27 cellular contexts compared by ENCODE assay signal in genomic region chr5:43174586-43174985, GRCh38. TPM values are rescaled to one million over a fixed set of nuclear protein-coding genes. Genes with fewer than 3 reads are reported as not detected.
"Had no signal": no experiment of that assay in that cellular context is flagged by ENCODE, and none has a peak within 500 bp of the region (broad histone marks: within the 10 kb centered on the region; RNA-seq: fewer than 3 reads in every experiment).

No MANE protein-coding gene starts in this region.

- H3K27ac Mint-ChIP-seq: activated B cell treated with CpG ODN at 0.5 μM for 24 hours; activated naive CD4-positive, alpha-beta T cell treated with anti-CD3 and anti-CD28 coated beads for 36 hours; activated T-cell treated with anti-CD3 and anti-CD28 coated beads, Interleukin-2, amount 50 U/mL, for 72 hours; progenitor cell of endocrine pancreas; T-cell; T-helper 2 cell treated with Interferon-gamma antibody and Interleukin-4, amounts not matched to agents 5 μg/mL and 100 μg/mL, for 36 hours had no signal

- DNase-seq: activated B cell treated with CpG ODN at 0.5 μM for 24 hours; activated CD4-positive, alpha-beta T cell treated with anti-CD3 and anti-CD28 coated beads, Interleukin-2, amount 50 U/mL, for 1 hour; activated effector memory CD4-positive, alpha-beta T cell treated with anti-CD3 and anti-CD28 coated beads, Interleukin-2, amount 50 U/mL, for 16 hours; activated naive CD4-positive, alpha-beta T cell treated with anti-CD3 and anti-CD28 coated beads for 36 hours; activated T-cell treated with anti-CD3 and anti-CD28 coated beads for 4 hours; activated T-cell treated with anti-CD3 and anti-CD28 coated beads, Interleukin-2, amount 50 U/mL, for 72 hours; amniotic stem cell; brain microvascular endothelial cell; foreskin fibroblast; head of caudate nucleus; hippocampal formation; kidney; naive thymus-derived CD8-positive, alpha-beta T cell; stimulated activated CD4-positive, alpha-beta T cell treated with anti-CD3 and anti-CD28 coated beads, Interleukin-12 subunit alpha, Interleukin-12 subunit beta, amount 100 ng/mL, for 4 hours; stimulated activated CD4-positive, alpha-beta T cell treated with anti-CD3 and anti-CD28 coated beads, Interleukin-4, amount 100 ng/mL, for 1 hour; stimulated activated naive CD8-positive, alpha-beta T cell treated with anti-CD3 and anti-CD28 coated beads, Interleukin-15, Interleukin-2, amounts not matched to agents 100 U/mL and 50 U/mL, for 24 hours; T-cell; testis; trophoblast cell had no signal

- H3K4me1 Mint-ChIP-seq: activated B cell treated with CpG ODN at 0.5 μM for 24 hours had no signal

- H3K4me1 ChIP-seq: testis, vagina had no signal

- ATAC-seq: activated T-cell treated with anti-CD3 and anti-CD28 coated beads, Interleukin-2, amount 50 U/mL, for 72 hours; esophagus mucosa; naive thymus-derived CD8-positive, alpha-beta T cell; sciatic nerve; stimulated activated naive CD8-positive, alpha-beta T cell treated with anti-CD3 and anti-CD28 coated beads, Interleukin-15, Interleukin-2, amounts not matched to agents 100 U/mL and 50 U/mL, for 24 hours; T-cell had no signal

- H3K27me3 Mint-ChIP-seq: activated B cell treated with CpG ODN at 0.5 μM for 24 hours; naive thymus-derived CD8-positive, alpha-beta T cell; progenitor cell of endocrine pancreas; T-cell had no signal

- H3K27me3 ChIP-seq: brain microvascular endothelial cell, testis, vagina had no signal

- H3K9me3 ChIP-seq: testis, vagina had no signal

- H3K9me3 Mint-ChIP-seq: activated B cell treated with CpG ODN at 0.5 μM for 24 hours; activated naive CD4-positive, alpha-beta T cell treated with anti-CD3 and anti-CD28 coated beads for 36 hours; activated T-cell treated with anti-CD3 and anti-CD28 coated beads, Interleukin-2, amount 50 U/mL, for 72 hours; naive thymus-derived CD8-positive, alpha-beta T cell; T-cell; T-helper 2 cell treated with Interferon-gamma antibody and Interleukin-4, amounts not matched to agents 5 μg/mL and 100 μg/mL, for 36 hours had no signal

- H3K27ac ChIP-seq: brain microvascular endothelial cell, skin epidermis, testis, vagina had no signal

- FAIRE-seq: astrocyte, endothelial cell of umbilical vein, kidney had no signal

- H3K4me3 Mint-ChIP-seq: activated B cell treated with CpG ODN at 0.5 μM for 24 hours; activated naive CD4-positive, alpha-beta T cell treated with anti-CD3 and anti-CD28 coated beads for 36 hours; activated T-cell treated with anti-CD3 and anti-CD28 coated beads, Interleukin-2, amount 50 U/mL, for 72 hours; naive thymus-derived CD8-positive, alpha-beta T cell; T-cell; T-helper 2 cell treated with Interferon-gamma antibody and Interleukin-4, amounts not matched to agents 5 μg/mL and 100 μg/mL, for 36 hours had no signal

- H3K4me3 ChIP-seq: skin epidermis, testis, vagina had no signal

RNA-seq across cellular contexts. Expression of gene NIM1K, which starts 17.4 kb away (rescaled TPM):
- total RNA-seq: esophagus mucosa, vagina had no signal
- polyA plus RNA-seq: naive thymus-derived CD8-positive, alpha-beta T cell had no signal
